In the genomic region with DNA sequence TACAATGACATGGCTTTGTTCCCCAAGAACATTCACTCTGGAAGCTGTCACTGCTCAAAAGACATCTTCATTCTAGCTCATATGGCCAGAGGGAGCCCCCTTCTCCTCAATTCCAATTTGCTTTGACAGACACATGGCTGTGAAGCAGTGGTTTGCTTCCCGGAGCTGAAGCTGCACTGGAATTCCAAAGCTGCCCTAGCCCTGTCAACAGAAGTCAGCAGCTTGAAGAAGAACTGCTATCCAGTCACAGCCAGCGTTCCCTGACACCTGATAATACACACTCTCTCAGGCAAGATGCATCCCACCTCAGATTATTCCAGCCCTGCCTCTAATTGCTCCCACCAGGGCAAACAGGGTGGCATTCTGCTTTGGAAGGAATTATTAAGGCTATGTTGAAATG, we compare ENCODE assay signal across 24 cellular contexts.
"Had no signal": no experiment of that assay in that cellular context is flagged by ENCODE, and none has a peak within 500 bp of the region (broad histone marks: within the 10 kb centered on the region; RNA-seq: fewer than 3 reads in every experiment).

No MANE protein-coding gene starts in this region.

- H3K36me3 ChIP-seq: neutrophil, ovary, prostate gland, tibial artery had no signal

- H3K27me3 ChIP-seq: neutrophil, ovary, tibial artery had no signal

- H3K9me3 ChIP-seq: neutrophil, ovary, prostate gland, tibial artery had no signal

- H3K27ac ChIP-seq: neutrophil, ovary, prostate gland, tibial artery had no signal

- ATAC-seq: activated T-cell treated with anti-CD3 and anti-CD28 coated beads, Interleukin-2, amount 50 U/mL, for 72 hours; esophagus mucosa; left colon; natural killer cell; stimulated activated naive CD8-positive, alpha-beta T cell treated with anti-CD3 and anti-CD28 coated beads, Interleukin-15, Interleukin-2, amounts not matched to agents 100 U/mL and 50 U/mL, for 24 hours; WTC11 had no signal

- DNase-seq: activated CD4-positive, alpha-beta T cell treated with anti-CD3 and anti-CD28 coated beads, Interleukin-2, amount 50 U/mL, for 4 hours; activated CD8-positive, alpha-beta memory T cell treated with anti-CD3 and anti-CD28 coated beads, Interleukin-2, amount 50 U/mL, for 48 hours; activated effector memory CD4-positive, alpha-beta T cell treated with anti-CD3 and anti-CD28 coated beads, Interleukin-2, amount 50 U/mL, for 16 hours; activated naive CD4-positive, alpha-beta T cell treated with anti-CD3 and anti-CD28 coated beads, Interleukin-2, amount 10 ng/mL, durations not matched to agents 7 days and 5 days; activated T-cell treated with anti-CD3 and anti-CD28 coated beads, Interleukin-2, amount 50 U/mL, for 72 hours; amygdala; central memory CD4-positive, alpha-beta T cell; dermis blood vessel endothelial cell; effector memory CD4-positive, alpha-beta T cell; glutamatergic neuron; hypothalamus; left colon; natural killer cell; ovary; stimulated activated CD4-positive, alpha-beta T cell treated with anti-CD3 and anti-CD28 coated beads, Interleukin-12 subunit alpha, Interleukin-12 subunit beta, amount 100 ng/mL, for 4 hours; stimulated activated CD4-positive, alpha-beta T cell treated with anti-CD3 and anti-CD28 coated beads, Interleukin-4, amount 100 ng/mL, for 4 hours; stimulated activated naive CD8-positive, alpha-beta T cell treated with anti-CD3 and anti-CD28 coated beads, Interleukin-15, Interleukin-2, amounts not matched to agents 100 U/mL and 50 U/mL, for 24 hours; T1000; tibial artery had no signal

- H3K4me1 ChIP-seq: prostate gland, tibial artery had no signal

- H3K4me3 ChIP-seq: lung, ovary, prostate gland, tibial artery had no signal
